In the genomic region with DNA sequence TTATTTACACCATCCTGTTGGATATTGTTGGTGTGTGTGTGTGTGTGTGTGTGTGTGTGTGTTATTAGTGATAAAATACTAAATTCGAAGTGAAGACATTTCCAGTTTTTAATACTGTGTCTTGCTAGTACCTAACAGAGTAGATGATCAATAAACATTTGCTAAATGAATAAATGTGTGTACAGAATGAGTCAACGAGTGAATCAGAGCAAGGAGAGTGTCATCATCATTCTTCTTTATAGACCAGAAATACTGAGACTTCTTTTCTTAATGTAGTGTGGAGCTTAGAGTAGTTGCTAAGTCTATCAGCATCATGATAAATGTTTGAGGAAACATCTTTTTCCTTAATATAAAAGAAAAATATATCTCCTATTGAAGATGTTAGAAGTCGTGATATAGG, we compare ENCODE assay signal across 16 cellular contexts.
DNase-seq lines count a peak whose midpoint lies in the region; ATAC-seq and TF ChIP-seq lines count a peak whose summit lies in the region.
"Had no signal": no experiment of that assay in that cellular context is flagged by ENCODE, and none has a peak within 500 bp of the region (broad histone marks: within the 10 kb centered on the region; RNA-seq: fewer than 3 reads in every experiment).

No MANE protein-coding gene starts in this region.

- H3K27ac ChIP-seq in GM23248, result no peak overlapping the region
- H3K27ac ChIP-seq: BLaER1 treated with 17β-estradiol and CSF1 and Interleukin-3, amounts not matched to agents 10 nM and 100 nM had no signal

- no TSS peak for BruUV-seq in Calu3 (replicated peaks; lab: Mats Ljungman, UMichigan)

- H3K9me2 ChIP-seq in GM23248 (ENCODE audit: insufficient read depth), result peaks cover 3% of the 10 kb centered on the region; the same call in 1 of the 2 replicates

- no peaks in the 10 kb centered on the region for H4K20me1 ChIP-seq in GM23248 (ENCODE audit: insufficient read depth)
- H4K20me1 ChIP-seq: BLaER1 treated with 17β-estradiol and CSF1 and Interleukin-3, amounts not matched to agents 10 nM and 100 nM had no signal

- intact Hi-C loops in Calu3 (cut with micrococcal nuclease; ENCODE audit: unreplicated experiment), result no loop called here

- TF ChIP-seq CTCF in fibroblast of mammary gland (conservative IDR thresholded peaks at IDR 0.05; ENCODE audit: control insufficient read depth, insufficient read depth, low read depth, low read length) (no peak), Calu3 (IDR thresholded peaks at IDR 0.05; ENCODE audit: unreplicated experiment) (no peak)

- no peak overlapping the region for H3K4me3 Mint-ChIP-seq in Calu3 (ENCODE audit: low read depth, unreplicated experiment)
- H3K4me3 Mint-ChIP-seq: B cell; CD8-positive, alpha-beta T cell had no signal

- H3K4me2 ChIP-seq in GM23248 (ENCODE audit: unreplicated experiment), result no peak overlapping the region
- H3K4me2 ChIP-seq: BLaER1 treated with 17β-estradiol and CSF1 and Interleukin-3, amounts not matched to agents 10 nM and 100 nM had no signal

- CTCF ChIA-PET in Calu3 (lab: Charles Lee), result no interaction called here

- no peaks in the 10 kb centered on the region for H3K9me3 ChIP-seq in GM23248 (ENCODE audit: low read depth)
- H3K9me3 ChIP-seq: BLaER1 treated with 17β-estradiol and CSF1 and Interleukin-3, amounts not matched to agents 10 nM and 100 nM had no signal

- H3K79me2 ChIP-seq in GM23248 (ENCODE audit: insufficient read depth), result no peaks in the 10 kb centered on the region

- ATAC-seq in HG02759 (IDR thresholded peaks at IDR 0.05; ENCODE audit: unreplicated experiment), result no peak
- ATAC-seq: CD8-positive, alpha-beta T cell had no signal

- no peaks in the 10 kb centered on the region for H3K36me3 Mint-ChIP-seq in Calu3 (ENCODE audit: insufficient read depth, unreplicated experiment)
- H3K36me3 Mint-ChIP-seq: CD8-positive, alpha-beta T cell had no signal

- no peaks in the 10 kb centered on the region for H3K9me3 Mint-ChIP-seq in Calu3 (ENCODE audit: low read depth, unreplicated experiment)
- H3K9me3 Mint-ChIP-seq: CD8-positive, alpha-beta T cell had no signal

- no peak overlapping the region for H3K9ac ChIP-seq in GM23248
- H3K9ac ChIP-seq: BLaER1 treated with 17β-estradiol and CSF1 and Interleukin-3, amounts not matched to agents 10 nM and 100 nM had no signal

- no peaks in the 10 kb centered on the region for H3K36me3 ChIP-seq in GM23248 (ENCODE audit: low read depth)
- H3K36me3 ChIP-seq: BLaER1 treated with 17β-estradiol and CSF1 and Interleukin-3, amounts not matched to agents 10 nM and 100 nM had no signal

- H3K27me3 ChIP-seq in GM23248 (replicated peaks; ENCODE audit: insufficient read depth), result no peaks in the 10 kb centered on the region; the same call in none of the 2 replicates
- H3K27me3 ChIP-seq: BLaER1 treated with 17β-estradiol and CSF1 and Interleukin-3, amounts not matched to agents 10 nM and 100 nM had no signal

- H3K27ac Mint-ChIP-seq in Calu3 (ENCODE audit: unreplicated experiment), result no peak overlapping the region
- H3K27ac Mint-ChIP-seq: B cell; CD8-positive, alpha-beta T cell had no signal

- no peaks in the 10 kb centered on the region for H3K4me1 ChIP-seq in GM23248 (ENCODE audit: insufficient read depth)
- H3K4me1 ChIP-seq: BLaER1 treated with 17β-estradiol and CSF1 and Interleukin-3, amounts not matched to agents 10 nM and 100 nM had no signal

- peaks cover 22% of the 10 kb centered on the region for H3K27me3 Mint-ChIP-seq in Calu3 (ENCODE audit: unreplicated experiment)
- H3K27me3 Mint-ChIP-seq: B cell had no signal

- in situ Hi-C loops in GM23248 (cut with MboI), result no loop called here

- no peak overlapping the region for H3K4me3 ChIP-seq in GM23248
- H3K4me3 ChIP-seq in fibroblast of mammary gland (ENCODE audit: control insufficient read depth, low read depth, low read length), result no peak overlapping the region
- H3K4me3 ChIP-seq: BLaER1 treated with 17β-estradiol and CSF1 and Interleukin-3, amounts not matched to agents 10 nM and 100 nM had no signal

- WGBS in GM23248 (ENCODE audit: low coverage in 1 of 2, low lambda C conversion rate in 2 of 2, missing lambda C conversion rate in 2 of 2), 2 experiments, result 6 to 18% methylated on average over 3 of the region's 3 CpGs

- H3F3A ChIP-seq in GM23248 (ENCODE audit: insufficient read depth), result no peaks in the 10 kb centered on the region

- H2AFZ ChIP-seq in GM23248, result no peak overlapping the region

- no peaks in the 10 kb centered on the region for H3K4me1 Mint-ChIP-seq in Calu3 (ENCODE audit: low read depth, unreplicated experiment)
- H3K4me1 Mint-ChIP-seq: B cell had no signal

- peak; percentile 30 for DNase-seq in DMS53 (lab: John Stamatoyannopoulos, UW)
- peak; percentile 43 for DNase-seq in GM23248
- peak; percentile 22 for DNase-seq in RKO (ENCODE audit: low spot score)
- DNase-seq in fibroblast of mammary gland (ENCODE audit: low read depth), result peak; percentile 6
- no peak for DNase-seq in AG08396 (ENCODE audit: low spot score)
- DNase-seq in Calu3, result no peak
- DNase-seq: 8988T; CD8-positive, alpha-beta T cell; DMS 273 treated with DMSO at 0.1 percent for 48 hours; DMS79; GF-D8; GOT3; H7 had no signal

Comparison
In these comparisons a context has a peak if more than half of its experiments do, and no peak if none do; other contexts are left out.
1. DNase-seq: peak in DMS53 (single experiment), GM23248 (single experiment), RKO (single experiment) and fibroblast of mammary gland (single experiment); none in AG08396 (single experiment) and Calu3 (single experiment).